Comparison of ENCODE assay signal across 27 cellular contexts in the genomic region with DNA sequence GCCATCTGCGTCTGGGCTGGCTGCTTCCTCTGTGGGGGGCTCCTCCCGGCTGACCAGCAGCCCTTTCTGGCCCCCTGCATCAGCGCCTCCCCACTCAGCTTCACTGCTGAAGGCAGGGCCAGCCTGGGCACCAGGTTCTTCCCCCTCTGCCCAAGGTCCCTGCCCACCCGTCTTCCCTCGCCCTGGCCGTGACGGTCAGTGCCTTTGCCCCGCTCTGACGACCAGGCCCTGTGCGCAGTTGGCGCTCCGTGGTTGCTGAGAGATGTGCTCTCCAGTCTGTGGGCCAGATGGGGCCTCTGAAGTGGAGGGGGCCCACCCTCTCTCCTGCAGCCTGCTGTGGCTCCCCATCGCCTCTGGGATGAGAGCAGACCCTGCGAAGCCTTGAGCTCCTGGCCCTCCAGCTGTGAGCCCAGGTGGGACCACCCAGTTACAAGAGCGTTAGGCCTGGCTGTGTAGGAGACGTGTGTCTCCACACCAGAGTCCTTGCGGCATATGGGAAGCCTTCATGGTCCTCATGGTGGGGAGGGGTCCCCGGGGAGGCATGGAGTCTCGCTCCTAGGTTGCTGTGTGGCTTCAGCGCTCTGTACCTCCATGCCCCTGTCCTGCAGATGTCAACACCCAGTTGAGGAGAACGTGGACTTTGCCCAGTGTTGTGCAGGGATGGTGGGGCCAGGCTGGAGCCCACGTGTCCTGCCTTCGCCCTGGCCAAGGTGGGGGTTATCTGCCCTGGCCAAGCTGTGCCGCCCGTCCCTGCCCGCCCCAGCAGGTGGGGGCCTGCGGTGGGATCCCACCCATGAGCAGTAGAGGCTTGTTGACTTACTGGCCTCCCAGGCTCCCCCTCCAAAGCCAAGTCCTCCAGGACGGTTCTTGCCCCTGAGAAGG. TPM values are rescaled to one million over a fixed set of nuclear protein-coding genes. Genes with fewer than 3 reads are reported as not detected.
DNase-seq lines count a peak whose midpoint lies in the region; ATAC-seq and TF ChIP-seq lines count a peak whose summit lies in the region.
"Had no signal": no experiment of that assay in that cellular context is flagged by ENCODE, and none has a peak within 500 bp of the region (broad histone marks: within the 10 kb centered on the region; RNA-seq: fewer than 3 reads in every experiment).

No MANE protein-coding gene starts in this region.

- H3K36me3 ChIP-seq in BLaER1 (peaks cover 44% of the 10 kb centered on the region), NT2/D1 (ENCODE audit: insufficient read depth, insufficient read length, low read length) (peaks cover 11% of the 10 kb centered on the region), hepatocyte (replicated peaks; ENCODE audit: insufficient read depth, low read depth) (no peaks in the 10 kb centered on the region), osteoblast (ENCODE audit: insufficient read depth, low read length) (no peaks in the 10 kb centered on the region), colonic mucosa (no peaks in the 10 kb centered on the region)
- H3K36me3 ChIP-seq: BE2C, HAP-1 had no signal

- CTCF ChIA-PET in activated CD8-positive, alpha-beta T cell treated with anti-CD3 and anti-CD28 coated beads for 36 hours (lab: Charles Lee) = interaction anchor here (1.1 kb wide), 1 partner anchor 12 kb away, joined by 3 read pairs; no protein-coding TSS in a partner anchor

- ATAC-seq in natural killer cell = no peak
- no peak for ATAC-seq in activated CD8-positive, alpha-beta T cell treated with anti-CD3 and anti-CD28 coated beads for 36 hours
- ATAC-seq: activated CD4-positive, alpha-beta T cell treated with anti-CD3 and anti-CD28 coated beads for 36 hours had no signal

- no peak for TF ChIP-seq CTCF in hepatocyte (IDR thresholded peaks at IDR 0.05; ENCODE audit: poor library complexity)
- no peak for TF ChIP-seq CTCF in osteoblast (IDR thresholded peaks at IDR 0.05; ENCODE audit: extremely low read depth, low read depth, low read length)
- no peak for TF ChIP-seq CTCF in natural killer cell (IDR thresholded peaks at IDR 0.05)
- TF ChIP-seq CTCF in activated CD8-positive, alpha-beta T cell treated with anti-CD3 and anti-CD28 coated beads for 36 hours (IDR thresholded peaks at IDR 0.05) = no peak
- no peak for TF ChIP-seq CTCF in colonic mucosa (IDR thresholded peaks at IDR 0.05)

- intact Hi-C loops in natural killer cell (cut with micrococcal nuclease) (no loop called here), colonic mucosa (cut with DNase I) (no loop called here)
- intact Hi-C loops in activated CD8-positive, alpha-beta T cell treated with anti-CD3 and anti-CD28 coated beads for 36 hours (cut with micrococcal nuclease) = no loop called here

- H3K4me2 ChIP-seq in BLaER1 (peak overlapping the region; percentile 86), hepatocyte (peak overlapping the region; percentile 64), osteoblast (ENCODE audit: insufficient read depth, low read length) (no peak overlapping the region)
- H3K4me2 ChIP-seq: smooth muscle cell had no signal

- POLR2A ChIA-PET in activated CD8-positive, alpha-beta T cell treated with anti-CD3 and anti-CD28 coated beads for 36 hours (lab: Charles Lee) = no interaction called here

- H3K27ac ChIP-seq in BLaER1 = peak overlapping the region; percentile 73
- peak overlapping the region; percentile 86 for H3K27ac ChIP-seq in hepatocyte
- H3K27ac ChIP-seq in osteoblast (ENCODE audit: low read depth, low read length) = no peak overlapping the region
- H3K27ac ChIP-seq in colonic mucosa = no peak overlapping the region
- H3K27ac ChIP-seq: epithelial cell of prostate, SK-N-MC had no signal

- H3K4me3 ChIP-seq in BLaER1 = peak overlapping the region; percentile 1; the same call in 1 of the 2 replicates
- H3K4me3 ChIP-seq in NT2/D1 (ENCODE audit: insufficient read length, low read depth) = no peak overlapping the region
- no peak overlapping the region for H3K4me3 ChIP-seq in hepatocyte
- no peak overlapping the region for H3K4me3 ChIP-seq in osteoblast (ENCODE audit: insufficient read depth, low read length)
- H3K4me3 ChIP-seq in colonic mucosa = no peak overlapping the region
- H3K4me3 ChIP-seq: HAP-1, SK-N-MC, smooth muscle cell had no signal

- peaks cover 100% of the 10 kb centered on the region for H3K4me1 ChIP-seq in BLaER1
- peaks cover 49% of the 10 kb centered on the region for H3K4me1 ChIP-seq in NT2/D1 (ENCODE audit: insufficient read depth, insufficient read length)
- peaks cover 59% of the 10 kb centered on the region for H3K4me1 ChIP-seq in hepatocyte (ENCODE audit: insufficient read depth)
- no peaks in the 10 kb centered on the region for H3K4me1 ChIP-seq in osteoblast (ENCODE audit: insufficient read depth, low read length)
- H3K4me1 ChIP-seq in colonic mucosa = peaks cover 34% of the 10 kb centered on the region
- H3K4me1 ChIP-seq: HAP-1 had no signal

- DNase-seq in NT2/D1 (ENCODE audit: low read depth, low spot score) (no peak), hepatocyte (ENCODE audit: low spot score) (no peak), osteoblast (ENCODE audit: insufficient read length, low spot score, missing footprints) (peak; percentile 18), natural killer cell (no peak), amniotic stem cell (lab: John Stamatoyannopoulos, UW) (no peak), colonic mucosa (no peak)
- no peak for DNase-seq in activated CD8-positive, alpha-beta T cell treated with anti-CD3 and anti-CD28 coated beads for 36 hours
- DNase-seq: activated CD4-positive, alpha-beta T cell treated with anti-CD3 and anti-CD28 coated beads for 36 hours; activated CD8-positive, alpha-beta memory T cell treated with anti-CD3 and anti-CD28 coated beads for 24 hours; activated effector memory CD4-positive, alpha-beta T cell treated with Interleukin-2 at 50 U/mL for 16 hours; BE2C; DMS153; effector CD8-positive, alpha-beta T cell; KG1; MM.1S; NCI-H2029 treated with DMSO at 0.1 percent for 48 hours; NCI-H2227 treated with DMSO at 0.1 percent for 48 hours; NCI-H69; stimulated activated CD4-positive, alpha-beta T cell treated with anti-CD3 and anti-CD28 coated beads, Interleukin-2, amount 100 ng/mL, for 24 hours; T-helper 2 cell had no signal

- no peak overlapping the region for H3K27ac Mint-ChIP-seq in natural killer cell
- no peak overlapping the region for H3K27ac Mint-ChIP-seq in activated CD8-positive, alpha-beta T cell treated with anti-CD3 and anti-CD28 coated beads for 36 hours
- H3K27ac Mint-ChIP-seq: activated CD4-positive, alpha-beta T cell treated with anti-CD3 and anti-CD28 coated beads for 36 hours; activated naive CD8-positive, alpha-beta T cell; memory B cell had no signal

- H3K36me3 Mint-ChIP-seq in natural killer cell = no peaks in the 10 kb centered on the region
- no peaks in the 10 kb centered on the region for H3K36me3 Mint-ChIP-seq in activated CD8-positive, alpha-beta T cell treated with anti-CD3 and anti-CD28 coated beads for 36 hours (ENCODE audit: low read depth)
- H3K36me3 Mint-ChIP-seq: activated naive CD8-positive, alpha-beta T cell; memory B cell had no signal

- H3K9me3 Mint-ChIP-seq in natural killer cell = no peaks in the 10 kb centered on the region
- no peaks in the 10 kb centered on the region for H3K9me3 Mint-ChIP-seq in activated CD8-positive, alpha-beta T cell treated with anti-CD3 and anti-CD28 coated beads for 36 hours
- H3K9me3 Mint-ChIP-seq: memory B cell had no signal

- H2AFZ ChIP-seq in hepatocyte (no peak overlapping the region), osteoblast (ENCODE audit: low read length) (no peak overlapping the region)

- H3K9ac ChIP-seq in BLaER1 (peak overlapping the region; percentile 64), NT2/D1 (ENCODE audit: insufficient read length, low read depth) (peak overlapping the region; percentile 39), colonic mucosa (ENCODE audit: low read depth in 2 of 2, low read length in 2 of 2) (peak overlapping the region in 1 of 2 donors; percentile 46)

- H3K9me3 ChIP-seq in BLaER1 (no peaks in the 10 kb centered on the region), NT2/D1 (ENCODE audit: insufficient read depth, low read length) (no peaks in the 10 kb centered on the region), hepatocyte (ENCODE audit: low read depth) (no peaks in the 10 kb centered on the region), osteoblast (ENCODE audit: low read depth, low read length) (no peaks in the 10 kb centered on the region), colonic mucosa (no peaks in the 10 kb centered on the region)
- H3K9me3 ChIP-seq: BE2C, HAP-1 had no signal

- H3K4me3 Mint-ChIP-seq in natural killer cell = no peak overlapping the region
- H3K4me3 Mint-ChIP-seq in activated CD8-positive, alpha-beta T cell treated with anti-CD3 and anti-CD28 coated beads for 36 hours = no peak overlapping the region
- H3K4me3 Mint-ChIP-seq: activated CD4-positive, alpha-beta T cell treated with anti-CD3 and anti-CD28 coated beads for 36 hours; activated naive CD8-positive, alpha-beta T cell; memory B cell had no signal

- H4K20me1 ChIP-seq in BLaER1 = peaks cover 100% of the 10 kb centered on the region
- H4K20me1 ChIP-seq in hepatocyte (ENCODE audit: insufficient read depth, poor library complexity, severe bottlenecking) = peaks cover 33% of the 10 kb centered on the region
- peaks cover 61% of the 10 kb centered on the region for H4K20me1 ChIP-seq in osteoblast (ENCODE audit: insufficient read depth, low read length)

- H3K27me3 Mint-ChIP-seq in natural killer cell (ENCODE audit: low read depth in 2 of 2) = peaks cover 0 to 6% of the 10 kb centered on the region in 2 donors
- H3K27me3 Mint-ChIP-seq in activated CD8-positive, alpha-beta T cell treated with anti-CD3 and anti-CD28 coated beads for 36 hours = no peaks in the 10 kb centered on the region
- H3K27me3 Mint-ChIP-seq: activated CD4-positive, alpha-beta T cell treated with anti-CD3 and anti-CD28 coated beads for 36 hours; activated naive CD8-positive, alpha-beta T cell had no signal

- H3K4me1 Mint-ChIP-seq in natural killer cell = peaks cover 9 to 13% of the 10 kb centered on the region in 2 donors
- peaks cover 41% of the 10 kb centered on the region for H3K4me1 Mint-ChIP-seq in activated CD8-positive, alpha-beta T cell treated with anti-CD3 and anti-CD28 coated beads for 36 hours (ENCODE audit: low read depth)

- H3K27me3 ChIP-seq in BLaER1 = no peaks in the 10 kb centered on the region
- H3K27me3 ChIP-seq in NT2/D1 (ENCODE audit: insufficient read depth, insufficient read length) = no peaks in the 10 kb centered on the region
- no peaks in the 10 kb centered on the region for H3K27me3 ChIP-seq in hepatocyte
- H3K27me3 ChIP-seq in osteoblast (ENCODE audit: insufficient read depth, low read length) = no peaks in the 10 kb centered on the region
- no peaks in the 10 kb centered on the region for H3K27me3 ChIP-seq in colonic mucosa
- H3K27me3 ChIP-seq: BE2C had no signal

- H3K9me2 ChIP-seq in hepatocyte (replicated peaks; ENCODE audit: insufficient read depth) = no peaks in the 10 kb centered on the region

- WGBS in hepatocyte (ENCODE audit: low lambda C conversion rate, missing lambda C conversion rate) = 88% methylated on average over 28 of the region's 28 CpGs

- H3K79me2 ChIP-seq in hepatocyte = peaks cover 93% of the 10 kb centered on the region
- peaks cover 4% of the 10 kb centered on the region for H3K79me2 ChIP-seq in osteoblast (ENCODE audit: insufficient read depth, low read length)

RNA-seq across cellular contexts. Expression of a gene that starts 14.2 kb away (rescaled TPM):
- total RNA-seq in hepatocyte (34.4 and 43.9 TPM in 2 replicates), osteoblast (16.3 and 18.6 TPM in 2 replicates), natural killer cell (1 to 10 TPM in 1 of 3 donors, under 1 TPM in 2; 0.36 to 1.3 (median 0.89) TPM), colonic mucosa (100 to 1,000 TPM in 1 of 2 donors, 10 to 100 TPM in 1; 81.0 to 110 TPM)
- 39.9 and 54.3 TPM in 2 replicates for polyA plus RNA-seq in hepatocyte
- total RNA-seq in activated CD8-positive, alpha-beta T cell treated with anti-CD3 and anti-CD28 coated beads for 36 hours = 10 to 100 TPM; 10.5 to 15.3 TPM

RNA-seq across cellular contexts. Expression of a gene that starts 54.8 kb away (rescaled TPM):
- total RNA-seq in hepatocyte (42.8 and 55.6 TPM in 2 replicates), osteoblast (37.7 and 40.5 TPM in 2 replicates), natural killer cell (10 to 100 TPM; 15.6 to 26.1 (median 17.7) TPM), colonic mucosa (10 to 100 TPM; 55.3 to 66.6 TPM)
- 76.2 TPM in 2 replicates for polyA plus RNA-seq in hepatocyte
- total RNA-seq in activated CD8-positive, alpha-beta T cell treated with anti-CD3 and anti-CD28 coated beads for 36 hours = 10 to 100 TPM; 38.0 to 40.7 TPM

Comparison
In these comparisons a context has a peak if more than half of its experiments do, and no peak if none do; other contexts are left out.
1. H3K27ac ChIP-seq: peak in BLaER1 (single experiment) and hepatocyte (single experiment); none in osteoblast (single experiment) and colonic mucosa (single experiment).